In genomic region chr11:3158131-3158591, GRCh38 we compare ENCODE assay signal across 19 cellular contexts. TPM values are rescaled to one million over a fixed set of nuclear protein-coding genes. Genes with fewer than 3 reads are reported as not detected.
DNase-seq lines count a peak whose midpoint lies in the region; ATAC-seq, FAIRE-seq and TF ChIP-seq lines count a peak whose summit lies in the region.
"Had no signal": no experiment of that assay in that cellular context is flagged by ENCODE, and none has a peak within 500 bp of the region (broad histone marks: within the 10 kb centered on the region; RNA-seq: fewer than 3 reads in every experiment).

No MANE protein-coding gene starts in this region.

- no peaks in the 10 kb centered on the region for H3K4me1 ChIP-seq in right lobe of liver
- no peaks in the 10 kb centered on the region for H3K4me1 ChIP-seq in HepG2 (ENCODE audit: insufficient read depth, low read length)

- H3K4me2 ChIP-seq in HepG2 (ENCODE audit: low read depth, low read length), result no peak overlapping the region
- H3K4me2 ChIP-seq: PC-9 had no signal

- H3K27me3 ChIP-seq in right lobe of liver (no peaks in the 10 kb centered on the region), HepG2 (ENCODE audit: control insufficient read depth in 1 of 2, insufficient read depth in 2 of 2, low read length in 2 of 2) (peaks cover 18 to 93% of the 10 kb centered on the region in 2 experiments)
- H3K27me3 ChIP-seq in CD4-positive, alpha-beta T cell (ENCODE audit: control insufficient read depth, insufficient read depth, low read length), result no peaks in the 10 kb centered on the region
- H3K27me3 ChIP-seq: suprapubic skin had no signal

- POLR2A ChIA-PET in HepG2 (lab: Yijun Ruan, JAX), result no interaction called here
- POLR2A ChIA-PET in CD4-positive, alpha-beta T cell (lab: Charles Lee), result no interaction called here

- H3K36me3 ChIP-seq in right lobe of liver (no peaks in the 10 kb centered on the region), HepG2 (replicated peaks in 1 of 2; ENCODE audit: control insufficient read depth in 1 of 2, insufficient read depth in 2 of 2, low read length in 2 of 2) (no peaks in the 10 kb centered on the region)

- H3K4me1 Mint-ChIP-seq in CD4-positive, alpha-beta T cell (ENCODE audit: low read depth), result peaks cover 25% of the 10 kb centered on the region

- H3K9ac ChIP-seq in HepG2 (ENCODE audit: insufficient read depth, low read depth, low read length), result no peak overlapping the region

- no peaks in the 10 kb centered on the region for H3K9me3 Mint-ChIP-seq in CD4-positive, alpha-beta T cell
- H3K9me3 Mint-ChIP-seq: CD4-positive, alpha-beta memory T cell had no signal

- intact Hi-C loops in right lobe of liver (cut with DNase I), result no loop called here
- intact Hi-C loops in HepG2 (cut with micrococcal nuclease; ENCODE audit: unreplicated experiment), result no loop called here
- intact Hi-C loops in left ventricle myocardium superior (cut with micrococcal nuclease), result no loop called here
- intact Hi-C loops in posterior vena cava (cut with DNase I), result no loop called here
- intact Hi-C loops in CD4-positive, alpha-beta T cell (cut with DNase I, micrococcal nuclease), result no loop called here

- no peak overlapping the region for H3K27ac Mint-ChIP-seq in CD4-positive, alpha-beta T cell
- H3K27ac Mint-ChIP-seq: CD4-positive, alpha-beta memory T cell had no signal

- no peak overlapping the region for H3K27ac ChIP-seq in right lobe of liver
- no peak overlapping the region for H3K27ac ChIP-seq in HepG2 (ENCODE audit: extremely low read length, insufficient read depth, low read length)
- no peak overlapping the region for H3K27ac ChIP-seq in CD4-positive, alpha-beta T cell (ENCODE audit: low read depth, low read length)
- H3K27ac ChIP-seq: PC-9, suprapubic skin had no signal

- DNase-seq in right lobe of liver (peak in 2 of 3 donors; percentile 6 to 31), HepG2 (ENCODE audit: low spot score) (no peak), left ventricle myocardium superior (peak; percentile 32), posterior vena cava (ENCODE audit: low spot score) (peak; percentile 61), NCI-H82 (lab: John Stamatoyannopoulos, UW) (no peak), NCI-H82 treated with DMSO at 0.1 percent for 48 hours (lab: John Stamatoyannopoulos, UW; ENCODE audit: unreplicated experiment) (no peak)
- no peak for DNase-seq in activated CD8-positive, alpha-beta memory T cell treated with anti-CD3 and anti-CD28 coated beads, Interleukin-2, amount 50 U/mL, for 4 hours
- no peak for DNase-seq in CD4-positive, alpha-beta T cell
- DNase-seq: activated CD4-positive, CD25-positive, alpha-beta regulatory T cell treated with anti-CD3 and anti-CD28 coated beads, Interleukin-2, amount 50 U/mL, for 72 hours; amniotic stem cell; DMS79; NCI-H1436 treated with DMSO at 0.1 percent for 48 hours; NCI-H2171 treated with DMSO at 0.1 percent for 48 hours; stimulated activated CD4-positive, alpha-beta T cell treated with anti-CD3 and anti-CD28 coated beads, Interleukin-4, amount 100 ng/mL, for 1 hour; T1000 had no signal

- 52% methylated on average over 3 of the region's 18 CpGs for WGBS in right lobe of liver (ENCODE audit: insufficient coverage, low coverage, low lambda C conversion rate, missing lambda C conversion rate)
- WGBS in HepG2 (ENCODE audit: low lambda C conversion rate), result 60% methylated on average over 2 of the region's 18 CpGs

- TF ChIP-seq RAD21 in HepG2 (CRISPR knock-in tag; IDR thresholded peaks at IDR 0.05), result no peak

- CTCF ChIA-PET in HepG2 (lab: Yijun Ruan, JAX; ENCODE audit: low intra/inter-chr PET ratio, low total read pairs), result no interaction called here
- CTCF ChIA-PET in CD4-positive, alpha-beta T cell (lab: Charles Lee), result no interaction called here

- no peak for ATAC-seq in right lobe of liver
- ATAC-seq in HepG2, result no peak
- ATAC-seq in left ventricle myocardium superior, result no peak
- ATAC-seq in CD4-positive, alpha-beta T cell (ENCODE audit: poor library complexity), result no peak

- no peak for FAIRE-seq in HepG2 (lab: Jason Lieb, UNC)
- FAIRE-seq: HTR-8/SVneo had no signal

- no peak for TF ChIP-seq POLR2A in right lobe of liver (IDR thresholded peaks at IDR 0.05)
- no peak for TF ChIP-seq POLR2A in HepG2 (IDR thresholded peaks at IDR 0.05; ENCODE audit: insufficient read depth in 1 of 2, low read depth in 2 of 2, low read length in 2 of 2)

- TF ChIP-seq EP300 in HepG2 (IDR thresholded peaks at IDR 0.05; ENCODE audit: low read depth in 2 of 2, low read length in 2 of 2), result no peak
- no peak for TF ChIP-seq EP300 in HepG2 (CRISPR knock-in tag; IDR thresholded peaks at IDR 0.05; ENCODE audit: borderline replicate concordance)

- H3K4me3 ChIP-seq in right lobe of liver (no peak overlapping the region), HepG2 (replicated peaks in 1 of 3; ENCODE audit: insufficient read depth in 1 of 3, low read depth in 2 of 3, low read length in 3 of 3) (no peak overlapping the region)
- H3K4me3 ChIP-seq: PC-9, suprapubic skin had no signal

- no peaks in the 10 kb centered on the region for H3K79me2 ChIP-seq in HepG2 (ENCODE audit: insufficient read depth, low read length)

- no peaks in the 10 kb centered on the region for H3K36me3 Mint-ChIP-seq in CD4-positive, alpha-beta T cell (ENCODE audit: low read depth)
- H3K36me3 Mint-ChIP-seq: CD4-positive, alpha-beta memory T cell had no signal

- H3K27me3 Mint-ChIP-seq in CD4-positive, alpha-beta T cell, result peaks cover 12% of the 10 kb centered on the region

- BruUV-seq in HepG2 (replicated peaks; lab: Mats Ljungman, UMichigan), result no TSS peak

- H3K9me3 ChIP-seq in right lobe of liver, result no peaks in the 10 kb centered on the region
- H3K9me3 ChIP-seq in HepG2 (ENCODE audit: low read length), result no peaks in the 10 kb centered on the region
- no peaks in the 10 kb centered on the region for H3K9me3 ChIP-seq in CD4-positive, alpha-beta T cell (ENCODE audit: control insufficient read depth, low read length)
- H3K9me3 ChIP-seq: suprapubic skin had no signal

- TF ChIP-seq CTCF in right lobe of liver (IDR thresholded peaks at IDR 0.05) (no peak), HepG2 (CRISPR knock-in tag; IDR thresholded peaks at IDR 0.05) (no peak)
- no peak for TF ChIP-seq CTCF in CD4-positive, alpha-beta T cell (IDR thresholded peaks at IDR 0.05)

- in situ Hi-C loops in HepG2 (cut with HindIII; ENCODE audit: extremely low pct_ligation_motif_present, low pct_unique_long_range_greater_than_20kb), result no loop called here

- H2AFZ ChIP-seq in HepG2 (ENCODE audit: low read length), result no peak overlapping the region
- H2AFZ ChIP-seq: PC-9 had no signal

- no peak overlapping the region for H3K4me3 Mint-ChIP-seq in CD4-positive, alpha-beta T cell
- H3K4me3 Mint-ChIP-seq: CD4-positive, alpha-beta memory T cell had no signal

- H4K20me1 ChIP-seq in HepG2 (ENCODE audit: insufficient read depth, low read length), result peaks cover 3% of the 10 kb centered on the region; the same call in 1 of the 2 replicates

RNA-seq across cellular contexts. Expression of gene OSBPL5, which starts 6.9 kb away (rescaled TPM):
- total RNA-seq in right lobe of liver, result 1 to 10 TPM; 2.2 to 6.3 (median 3.4) TPM
- not detected in 2 replicates for total RNA-seq in HepG2 (2016; rRNA removed; fragmentation: Illumina TruSeq; extraction: Trizol)
- 0.26 TPM in 1 of 2 replicates, not detected in the other for total RNA-seq in HepG2 (2016; cell fraction: cytosol; rRNA removed; fragmentation: Illumina TruSeq; extraction: Trizol; ENCODE audit: low read depth)
- not detected in 2 replicates for total RNA-seq in HepG2 (2016; cell fraction: insoluble cytoplasmic fraction; rRNA removed; fragmentation: Illumina TruSeq; extraction: Trizol)
- not detected in 2 replicates for total RNA-seq in HepG2 (2016; cell fraction: membrane; rRNA removed; fragmentation: Illumina TruSeq; extraction: Trizol)
- total RNA-seq in HepG2 (2016; cell fraction: nucleus; rRNA removed; fragmentation: Illumina TruSeq; extraction: Trizol), result not detected in 2 replicates
- not detected in 2 replicates for polyA plus RNA-seq in HepG2 (2011; rRNA removed)
- not detected in 2 replicates for polyA plus RNA-seq in HepG2 (2011; cell fraction: cytosol; rRNA removed)
- polyA plus RNA-seq in HepG2 (2011; cell fraction: nucleus; rRNA removed), result 0.34 TPM in 1 of 2 replicates, not detected in the other
- polyA plus RNA-seq in HepG2 (2012), result not detected in 2 replicates
- not detected in 2 replicates for polyA plus RNA-seq in HepG2 (2016; cell fraction: cytosol; fragmentation: Illumina TruSeq; extraction: Trizol; ENCODE audit: low read depth)
- not detected in 2 replicates for polyA plus RNA-seq in HepG2 (2016; cell fraction: insoluble cytoplasmic fraction; fragmentation: Illumina TruSeq; extraction: Trizol; ENCODE audit: low read depth)
- polyA plus RNA-seq in HepG2 (2016; cell fraction: membrane; fragmentation: Illumina TruSeq; extraction: Trizol; ENCODE audit: low read depth), result not detected in 2 replicates
- not detected in 2 replicates for polyA plus RNA-seq in HepG2 (2016; cell fraction: nucleus; fragmentation: Illumina TruSeq; extraction: Trizol; ENCODE audit: insufficient read depth, low read depth)
- polyA minus RNA-seq in HepG2 (2011; rRNA and poly(A)+ RNA removed; ENCODE audit: low replicate concordance), result 41.3 TPM in 1 of 2 replicates, not detected in the other
- 0.40 and 0.97 TPM in 2 replicates for polyA minus RNA-seq in HepG2 (2011; cell fraction: cytosol; rRNA and poly(A)+ RNA removed)
- polyA minus RNA-seq in HepG2 (2011; cell fraction: nucleus; rRNA and poly(A)+ RNA removed), result not detected in 2 replicates
- total RNA-seq in left ventricle myocardium superior, result 15.9 TPM
- total RNA-seq in posterior vena cava, result 10 to 100 TPM; 61.2 to 84.0 TPM
- 1 to 10 TPM; 6.7 to 9.1 TPM for total RNA-seq in CD4-positive, alpha-beta T cell

Comparison
In these comparisons a context has a peak if more than half of its experiments do, and no peak if none do; other contexts are left out.
1. DNase-seq: peak in right lobe of liver (2 of 3), left ventricle myocardium superior (single experiment) and posterior vena cava (single experiment); none in HepG2 (single experiment), NCI-H82 (single experiment), activated CD8-positive, alpha-beta memory T cell treated with anti-CD3 and anti-CD28 coated beads, Interleukin-2, amount 50 U/mL, for 4 hours (single experiment), CD4-positive, alpha-beta T cell (0 of 10) and NCI-H82 treated with DMSO at 0.1 percent for 48 hours (single experiment).